In the genomic region with DNA sequence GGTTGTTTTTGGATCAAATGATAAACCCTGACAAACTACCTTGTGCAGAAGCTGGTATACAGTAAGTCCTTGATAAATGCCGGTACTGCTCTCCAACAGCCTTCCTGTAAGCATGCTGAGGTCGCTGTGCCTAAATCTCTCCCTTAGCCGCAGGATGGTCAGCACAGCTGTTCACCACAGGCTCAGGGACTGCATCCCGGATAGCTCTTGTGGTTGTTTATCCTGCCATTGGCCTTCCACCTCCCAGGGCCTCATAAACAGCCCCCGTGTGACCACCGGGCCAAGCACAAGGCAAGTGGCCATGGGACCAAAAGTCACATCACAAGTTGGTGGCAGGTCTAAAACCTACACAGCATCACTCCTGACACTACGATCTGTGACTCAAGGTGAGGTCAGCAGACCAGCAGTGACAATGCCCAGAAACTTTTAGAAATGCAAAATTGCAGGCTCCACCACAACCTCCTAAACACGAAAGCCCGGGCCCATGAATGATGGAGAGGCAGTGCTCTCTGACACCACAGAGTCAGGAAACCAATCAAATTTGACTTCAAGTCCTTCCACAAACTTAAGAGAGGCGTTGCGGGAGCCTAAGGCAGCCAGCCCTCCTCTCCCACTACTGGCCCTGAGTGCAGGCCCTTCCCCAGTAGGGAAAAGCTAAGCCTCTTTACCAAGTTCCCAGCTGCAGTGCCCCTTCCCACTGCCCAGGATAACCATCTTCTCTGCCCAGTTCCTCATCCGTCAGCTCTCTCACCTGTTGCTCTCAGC, we compare ENCODE assay signal across 21 cellular contexts. TPM values are rescaled to one million over a fixed set of nuclear protein-coding genes. Genes with fewer than 3 reads are reported as not detected.
"Had no signal": no experiment of that assay in that cellular context is flagged by ENCODE, and none has a peak within 500 bp of the region (broad histone marks: within the 10 kb centered on the region; RNA-seq: fewer than 3 reads in every experiment).

No MANE protein-coding gene starts in this region.

- ATAC-seq: activated CD8-positive, alpha-beta T cell treated with anti-CD3 and anti-CD28 coated beads, Interleukin-2, amount 10 ng/mL, durations not matched to agents 7 days and 5 days had no signal

- H3K4me3 Mint-ChIP-seq: activated CD8-positive, alpha-beta T cell treated with anti-CD3 and anti-CD28 coated beads, Interleukin-2, amount 10 ng/mL, durations not matched to agents 7 days and 5 days; activated naive CD4-positive, alpha-beta T cell treated with anti-CD3 and anti-CD28 coated beads for 36 hours; activated T-helper 1 cell treated with anti-CD3 and anti-CD28 coated beads, Interleukin-12 subunit alpha, Interleukin-12 subunit beta, Interleukin-2, Interleukin-4 antibody, amounts not matched to agents 30 ng/mL and 10 ng/mL and 1 ng/mL, durations not matched to agents 14 hours and 24 hours and 36 hours; nephron; T-helper 1 cell treated with Interleukin-12 subunit alpha and Interleukin-12 subunit beta and Interleukin-4 antibody, amounts not matched to agents 30 μg/mL and 1 μg/mL, for 36 hours had no signal

- DNase-seq: activated CD4-positive, alpha-beta T cell treated with anti-CD3 and anti-CD28 coated beads for 4 hours; activated CD8-positive, alpha-beta memory T cell treated with anti-CD3 and anti-CD28 coated beads, Interleukin-2, amount 50 U/mL, for 48 hours; activated CD8-positive, alpha-beta T cell treated with anti-CD3 and anti-CD28 coated beads, Interleukin-2, amount 10 ng/mL, durations not matched to agents 7 days and 5 days; activated naive CD4-positive, alpha-beta T cell treated with anti-CD3 and anti-CD28 coated beads for 36 hours; adrenal gland; esophagus squamous epithelium; sigmoid colon; stimulated activated CD4-positive, alpha-beta T cell treated with anti-CD3 and anti-CD28 coated beads, Interleukin-1b, Interleukin-23, amount 100 ng/mL, for 48 hours; thyroid gland; uterus had no signal

- H3K4me1 Mint-ChIP-seq: nephron had no signal

- H3K27ac Mint-ChIP-seq: activated CD8-positive, alpha-beta T cell treated with anti-CD3 and anti-CD28 coated beads, Interleukin-2, amount 10 ng/mL, durations not matched to agents 7 days and 5 days; activated naive CD4-positive, alpha-beta T cell treated with anti-CD3 and anti-CD28 coated beads for 36 hours; activated T-helper 1 cell treated with anti-CD3 and anti-CD28 coated beads, Interleukin-12 subunit alpha, Interleukin-12 subunit beta, Interleukin-2, Interleukin-4 antibody, amounts not matched to agents 30 ng/mL and 10 ng/mL and 1 ng/mL, durations not matched to agents 14 hours and 24 hours and 36 hours; nephron; T-helper 1 cell treated with Interleukin-12 subunit alpha and Interleukin-12 subunit beta and Interleukin-4 antibody, amounts not matched to agents 30 μg/mL and 1 μg/mL, for 36 hours had no signal

- H3K9me3 Mint-ChIP-seq: activated T-helper 1 cell treated with anti-CD3 and anti-CD28 coated beads, Interleukin-12 subunit alpha, Interleukin-12 subunit beta, Interleukin-2, Interleukin-4 antibody, amounts not matched to agents 30 ng/mL and 10 ng/mL and 1 ng/mL, durations not matched to agents 14 hours and 24 hours and 36 hours; T-helper 1 cell treated with Interleukin-12 subunit alpha and Interleukin-12 subunit beta and Interleukin-4 antibody, amounts not matched to agents 30 μg/mL and 1 μg/mL, for 36 hours had no signal

RNA-seq across cellular contexts. Expression of a gene that starts 3.9 kb away (rescaled TPM):
- total RNA-seq: activated CD8-positive, alpha-beta T cell treated with anti-CD3 and anti-CD28 coated beads, Interleukin-2, amount 10 ng/mL, durations not matched to agents 7 days and 5 days; activated naive CD4-positive, alpha-beta T cell treated with anti-CD3 and anti-CD28 coated beads for 36 hours; activated T-helper 1 cell treated with anti-CD3 and anti-CD28 coated beads, Interleukin-12 subunit alpha, Interleukin-12 subunit beta, Interleukin-2, Interleukin-4 antibody, amounts not matched to agents 30 ng/mL and 10 ng/mL and 1 ng/mL, durations not matched to agents 14 hours and 24 hours and 36 hours; adrenal gland; cardiac muscle cell; esophagus squamous epithelium; fibroblast of villous mesenchyme; glomerular endothelial cell; hepatocyte; liver; mesenteric fat pad; osteoblast; pulmonary artery endothelial cell; sigmoid colon; uterus had no signal
